34 cellular contexts compared by ENCODE assay signal in the genomic region with DNA sequence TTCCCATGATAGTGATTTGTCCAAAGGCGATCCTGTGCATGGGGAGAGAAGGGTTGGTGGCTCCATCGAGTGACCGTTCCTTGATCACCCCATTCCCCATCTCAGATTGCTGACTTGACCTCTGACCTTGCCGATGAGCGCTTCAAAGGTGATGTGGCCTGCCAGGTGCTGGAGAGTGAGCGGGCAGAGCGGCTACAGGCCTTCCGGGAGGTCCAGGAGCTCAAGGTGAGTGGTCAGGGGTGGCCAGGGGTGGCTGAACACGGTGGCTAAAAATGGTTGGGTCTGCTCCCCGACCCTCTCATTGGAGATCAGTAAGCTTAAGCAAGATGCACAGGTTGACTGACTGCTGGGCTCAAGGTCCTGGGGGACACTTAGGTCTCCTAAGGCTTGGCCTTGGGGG.
"Had no signal": no experiment of that assay in that cellular context is flagged by ENCODE, and none has a peak within 500 bp of the region (broad histone marks: within the 10 kb centered on the region; RNA-seq: fewer than 3 reads in every experiment).

No MANE protein-coding gene starts in this region.

- H3K36me3 ChIP-seq: MG63 had no signal

- H3K9me3 ChIP-seq: MG63 had no signal

- H3K4me3 ChIP-seq: MG63 had no signal

- DNase-seq: Karpas-422, Kasumi-1, MG63, MM.1S, MV-4-11, NCI-H1048, NCI-H1092, NCI-H1092 treated with DMSO at 0.1 percent for 48 hours, NCI-H1105, NCI-H1105 treated with DMSO at 0.1 percent for 48 hours, NCI-H1417, NCI-H1417 treated with DMSO at 0.1 percent for 48 hours, NCI-H1436, NCI-H1436 treated with DMSO at 0.1 percent for 48 hours, NCI-H146, NCI-H1694, NCI-H1694 treated with DMSO at 0.1 percent for 48 hours, NCI-H187, NCI-H187 treated with DMSO at 0.1 percent for 48 hours, NCI-H2029, NCI-H2029 treated with DMSO at 0.1 percent for 48 hours, NCI-H2081, NCI-H2081 treated with DMSO at 0.1 percent for 48 hours, NCI-H2107, NCI-H2171, NCI-H2171 treated with DMSO at 0.1 percent for 48 hours, NCI-H2227 treated with DMSO at 0.1 percent for 48 hours, NCI-H226, NCI-H345, NCI-H446, NCI-H446 treated with DMSO at 0.1 percent for 48 hours, NCI-H510A, NCI-H510A treated with DMSO at 0.1 percent for 48 hours, NCI-H524 had no signal
